ENCODE assay signal across 14 cellular contexts in the genomic region with DNA sequence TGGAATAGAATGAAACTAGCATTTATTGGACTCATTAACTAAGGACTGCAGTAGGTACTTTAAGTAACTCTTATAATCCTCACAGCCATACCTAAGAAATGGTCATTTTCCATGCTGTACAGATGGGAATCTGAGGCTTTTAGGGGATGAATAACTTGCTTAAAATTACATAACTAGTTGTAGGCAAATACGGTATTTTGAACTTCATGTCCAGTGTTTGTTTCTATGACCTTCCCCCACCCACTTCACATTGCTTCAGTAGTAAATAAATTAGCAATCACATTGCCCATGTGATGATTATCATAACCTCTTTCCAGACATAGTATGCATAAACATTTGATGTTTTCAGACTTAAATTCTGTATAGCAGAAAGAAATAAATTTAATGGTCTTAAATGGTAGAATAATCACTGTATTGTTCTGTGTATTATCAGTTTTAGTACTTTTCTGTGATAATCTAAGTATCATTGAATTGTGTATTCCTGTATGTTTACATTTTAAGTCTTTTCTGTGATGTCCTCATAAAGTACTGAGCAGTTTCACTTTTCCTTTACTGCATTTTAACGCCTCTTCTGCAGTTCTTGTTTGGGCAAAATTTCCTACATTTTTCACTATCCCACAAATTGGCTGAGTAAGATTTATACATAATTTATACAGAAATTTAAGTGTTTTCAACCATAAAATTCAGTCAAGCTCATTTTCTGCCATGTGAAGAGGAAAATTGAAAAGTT. TPM values are rescaled to one million over a fixed set of nuclear protein-coding genes. Genes with fewer than 3 reads are reported as not detected.
DNase-seq lines count a peak whose midpoint lies in the region; ATAC-seq and TF ChIP-seq lines count a peak whose summit lies in the region.
"Had no signal": no experiment of that assay in that cellular context is flagged by ENCODE, and none has a peak within 500 bp of the region (broad histone marks: within the 10 kb centered on the region; RNA-seq: fewer than 3 reads in every experiment).

No MANE protein-coding gene starts in this region.

- peaks cover 3 to 39% (median 28%) of the 10 kb centered on the region in 9 donors for H3K4me1 ChIP-seq in heart right ventricle
- H3K4me1 ChIP-seq in right atrium auricular region = peaks cover 0 to 29% of the 10 kb centered on the region in 2 donors
- no peaks in the 10 kb centered on the region for H3K4me1 ChIP-seq in uterus
- H3K4me1 ChIP-seq: parathyroid adenoma had no signal

- H3K4me1 Mint-ChIP-seq in memory B cell = peaks cover 17% of the 10 kb centered on the region

- 42 to 64% methylated on average over 2 of the region's 2 CpGs for WGBS in heart right ventricle, 2 donors

- peak overlapping the region; percentile 25 for H3K27ac Mint-ChIP-seq in memory B cell
- H3K27ac Mint-ChIP-seq: activated CD8-positive, alpha-beta memory T cell treated with anti-CD3 and anti-CD28 coated beads, Interleukin-2, amount 10 ng/mL, durations not matched to agents 7 days and 5 days had no signal

- H3K36me3 ChIP-seq in heart right ventricle (peaks cover 0 to 9% (median 3%) of the 10 kb centered on the region in 9 donors), right atrium auricular region (no peaks in the 10 kb centered on the region), uterus (no peaks in the 10 kb centered on the region), MG63 (0 out of 2 replicates have a peak, but pooled peaks cover 2% of the 10 kb centered on the region)

- no peaks in the 10 kb centered on the region for H3K27me3 ChIP-seq in heart right ventricle
- H3K27me3 ChIP-seq in right atrium auricular region = no peaks in the 10 kb centered on the region
- H3K27me3 ChIP-seq in uterus = no peaks in the 10 kb centered on the region
- H3K27me3 ChIP-seq in MG63 = no peaks in the 10 kb centered on the region
- H3K27me3 ChIP-seq: adrenal gland had no signal

- TF ChIP-seq POLR2A in uterus (IDR thresholded peaks at IDR 0.05) = no peak

- H3K4me3 Mint-ChIP-seq in memory B cell = no peak overlapping the region
- H3K4me3 Mint-ChIP-seq: activated CD8-positive, alpha-beta memory T cell treated with anti-CD3 and anti-CD28 coated beads, Interleukin-2, amount 10 ng/mL, durations not matched to agents 7 days and 5 days had no signal

- peak overlapping the region in 7 of 10 donors; percentile 1 to 46 (median 29) for H3K4me3 ChIP-seq in heart right ventricle
- peak overlapping the region in 1 of 2 donors; percentile 27 for H3K4me3 ChIP-seq in right atrium auricular region
- peak overlapping the region; percentile 50 for H3K4me3 ChIP-seq in coronary artery
- peak overlapping the region; percentile 3 to 8 for H3K4me3 ChIP-seq in uterus
- H3K4me3 ChIP-seq in MG63 = no peak overlapping the region

- H3K9me3 ChIP-seq in heart right ventricle (no peaks in the 10 kb centered on the region), right atrium auricular region (no peaks in the 10 kb centered on the region), uterus (no peaks in the 10 kb centered on the region), MG63 (no peaks in the 10 kb centered on the region)
- H3K9me3 ChIP-seq: adrenal gland had no signal

- H3K27ac ChIP-seq in heart right ventricle (peak overlapping the region in 5 of 10 donors; percentile 15 to 70 (median 40)), right atrium auricular region (peak overlapping the region in 1 of 2 donors; percentile 46), coronary artery (peak overlapping the region; percentile 34 to 35), uterus (peak overlapping the region in 1 of 2 donors; percentile 52)
- H3K27ac ChIP-seq: adrenal gland, epithelial cell of prostate, parathyroid adenoma had no signal

- H3K9me3 Mint-ChIP-seq in memory B cell = no peaks in the 10 kb centered on the region

- DNase-seq in heart right ventricle (no peak), right atrium auricular region (ENCODE audit: low spot score) (no peak), coronary artery (ENCODE audit: low spot score) (no peak), memory B cell (ENCODE audit: low spot score in 2 of 2) (no peak), uterus (no peak), NAMALWA (ENCODE audit: low spot score) (no peak), MG63 (no peak)
- DNase-seq: activated CD8-positive, alpha-beta memory T cell treated with anti-CD3 and anti-CD28 coated beads, Interleukin-2, amount 10 ng/mL, durations not matched to agents 7 days and 5 days; adrenal gland; PC-3; stimulated activated CD4-positive, alpha-beta T cell treated with anti-CD3 and anti-CD28 coated beads, Interleukin-4, amount 100 ng/mL, for 4 hours had no signal

- H3K36me3 Mint-ChIP-seq in memory B cell = peaks cover 18% of the 10 kb centered on the region

- no peak for TF ChIP-seq CTCF in heart right ventricle (IDR thresholded peaks at IDR 0.05)
- no peak for TF ChIP-seq CTCF in right atrium auricular region (IDR thresholded peaks at IDR 0.05)
- TF ChIP-seq CTCF in coronary artery (IDR thresholded peaks at IDR 0.05) = no peak
- no peak for TF ChIP-seq CTCF in uterus (IDR thresholded peaks at IDR 0.05)

- peak in 1 of 8 donors; percentile 23 for ATAC-seq in heart right ventricle
- ATAC-seq in memory B cell (ENCODE audit: low read depth) = no peak
- ATAC-seq in GM19397 (IDR thresholded peaks at IDR 0.05; ENCODE audit: unreplicated experiment) = no peak
- ATAC-seq: activated CD8-positive, alpha-beta memory T cell treated with anti-CD3 and anti-CD28 coated beads, Interleukin-2, amount 10 ng/mL, durations not matched to agents 7 days and 5 days; PC-3 had no signal

- intact Hi-C loops in heart right ventricle (cut with DNase I) = loop anchor here in 1 of 10 donors (5.0 kb wide), 1 partner anchor 37 kb away; no protein-coding TSS in a partner anchor
- intact Hi-C loops in uterus (cut with DNase I; ENCODE audit: low total_unique reads) = no loop called here

- no peaks in the 10 kb centered on the region for H3K27me3 Mint-ChIP-seq in memory B cell
- H3K27me3 Mint-ChIP-seq: activated CD8-positive, alpha-beta memory T cell treated with anti-CD3 and anti-CD28 coated beads, Interleukin-2, amount 10 ng/mL, durations not matched to agents 7 days and 5 days had no signal

RNA-seq across cellular contexts. Expression of a gene that starts 48.3 kb away (rescaled TPM):
- total RNA-seq in heart right ventricle (10 to 100 TPM; 28.7 to 71.0 (median 45.7) TPM), right atrium auricular region (10 to 100 TPM; 25.0 to 32.7 TPM), uterus (10 to 100 TPM; 27.4 to 100.0 (median 54.6) TPM)
- 10 to 100 TPM in 1 of 2 donors, 1 to 10 TPM in 1; 5.5 to 11.2 TPM for polyA plus RNA-seq in heart right ventricle
- 11.1 and 18.7 TPM in 2 replicates for total RNA-seq in MG63 (2014; rRNA removed; shearing (Covaris generic); ENCODE audit: low replicate concordance)

RNA-seq across cellular contexts. Expression of a gene that starts 48.3 kb away (rescaled TPM):
- 10 to 100 TPM; 21.9 to 40.8 (median 32.1) TPM for total RNA-seq in heart right ventricle
- 10 to 100 TPM; 12.0 to 18.6 TPM for polyA plus RNA-seq in heart right ventricle
- total RNA-seq in right atrium auricular region = 10 to 100 TPM; 35.2 to 56.4 TPM
- total RNA-seq in uterus = 100 to 1,000 TPM in 2 of 4 donors, 10 to 100 TPM in 2; 63.3 to 161 (median 101) TPM
- 19.7 and 54.3 TPM in 2 replicates for total RNA-seq in MG63 (2014; rRNA removed; shearing (Covaris generic); ENCODE audit: low replicate concordance)
